Comparison of ENCODE assay signal across 9 cellular contexts in the genomic region with DNA sequence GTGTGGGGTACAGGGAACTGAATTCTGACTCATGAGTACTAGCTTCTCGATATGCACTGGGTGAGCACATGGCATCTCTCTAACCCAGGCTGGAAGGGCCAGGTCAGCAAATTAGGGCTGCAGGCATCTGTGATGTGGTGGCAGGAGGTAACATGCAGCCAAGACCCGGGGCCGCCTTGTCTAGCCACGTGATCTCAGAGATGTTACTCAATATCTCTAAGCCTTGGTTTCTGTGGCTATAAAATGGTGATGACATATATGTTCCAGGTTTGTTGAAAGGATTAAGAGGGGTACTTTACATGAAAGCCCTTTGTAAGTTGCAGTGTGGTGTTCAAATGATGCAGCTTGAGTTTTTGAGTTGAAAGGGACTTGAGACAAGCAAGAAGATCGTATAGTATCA. TPM values are rescaled to one million over a fixed set of nuclear protein-coding genes. Genes with fewer than 3 reads are reported as not detected.
DNase-seq lines count a peak whose midpoint lies in the region; ATAC-seq and TF ChIP-seq lines count a peak whose summit lies in the region.
"Had no signal": no experiment of that assay in that cellular context is flagged by ENCODE, and none has a peak within 500 bp of the region (broad histone marks: within the 10 kb centered on the region; RNA-seq: fewer than 3 reads in every experiment).

No MANE protein-coding gene starts in this region.

- H4K20me1 ChIP-seq in OCI-LY7 (ENCODE audit: insufficient read depth, low read length) = no peaks in the 10 kb centered on the region

- peaks cover 53% of the 10 kb centered on the region; the same call in 1 of the 2 replicates for H3K36me3 ChIP-seq in OCI-LY7 (ENCODE audit: insufficient read depth, low read length)
- H3K36me3 ChIP-seq: WERI-Rb-1 had no signal

- peak overlapping the region; percentile 74 for H3K4me3 ChIP-seq in OCI-LY7 (ENCODE audit: low read depth, low read length, poor library complexity, severe bottlenecking)
- no peak overlapping the region for H3K4me3 ChIP-seq in fibroblast of mammary gland (ENCODE audit: control insufficient read depth, low read depth, low read length)

- peak overlapping the region; percentile 95 for H3K4me2 ChIP-seq in OCI-LY7 (ENCODE audit: low read length)

- peak; percentile 19 for DNase-seq in stimulated activated CD4-positive, alpha-beta T cell treated with anti-CD3 and anti-CD28 coated beads, Interleukin-1b, Interleukin-23, amount 100 ng/mL, for 48 hours
- no peak for DNase-seq in stimulated activated CD4-positive, alpha-beta T cell treated with anti-CD3 and anti-CD28 coated beads, Interleukin-4, amount 100 ng/mL, for 24 hours
- DNase-seq in OCI-LY7 (ENCODE audit: low spot score) = peak; percentile 58
- peak; percentile 41 for DNase-seq in fibroblast of mammary gland (ENCODE audit: low read depth)
- no peak for DNase-seq in ACHN
- DNase-seq in NCI-H446 treated with DMSO at 0.1 percent for 48 hours (lab: John Stamatoyannopoulos, UW) = no peak
- DNase-seq: WERI-Rb-1 had no signal

- H3K79me2 ChIP-seq in OCI-LY7 (ENCODE audit: insufficient read depth, low read depth, low read length) = peaks cover 79% of the 10 kb centered on the region

- POLR2A ChIA-PET in OCI-LY7 (lab: Charles Lee) = interaction anchor here (1.0 to 4.4 kb wide), 10 partner anchors 9 to 216 kb away, joined by 3 to 17 read pairs (median 6); no protein-coding TSS in a partner anchor

- ATAC-seq in HG02852 (IDR thresholded peaks at IDR 0.05; ENCODE audit: unreplicated experiment) (no peak), GM19452 (IDR thresholded peaks at IDR 0.05; ENCODE audit: unreplicated experiment) (no peak)

- TF ChIP-seq CTCF in OCI-LY7 (conservative IDR thresholded peaks at IDR 0.05; ENCODE audit: low read length) = no peak
- no peak for TF ChIP-seq CTCF in fibroblast of mammary gland (conservative IDR thresholded peaks at IDR 0.05; ENCODE audit: control insufficient read depth, insufficient read depth, low read depth, low read length)

- H2AFZ ChIP-seq in OCI-LY7 (ENCODE audit: low read length) = no peak overlapping the region

- H3K4me1 ChIP-seq in OCI-LY7 (ENCODE audit: insufficient read depth, low read length, poor library complexity, severe bottlenecking) = peaks cover 81% of the 10 kb centered on the region

- CTCF ChIA-PET in OCI-LY7 (lab: Charles Lee; ENCODE audit: unreplicated experiment) = no interaction called here

- intact Hi-C loops in OCI-LY7 (cut with micrococcal nuclease; ENCODE audit: unreplicated experiment) = loop anchor here (5.0 kb wide), 2 partner anchors 1540 to 1690 kb away; no protein-coding TSS in a partner anchor

- BruUV-seq in OCI-LY7 (replicated peaks; lab: Mats Ljungman, UMichigan) = no TSS peak

- H3K9me2 ChIP-seq in OCI-LY7 (ENCODE audit: insufficient read depth, low read length) = no peaks in the 10 kb centered on the region

- peak overlapping the region; percentile 93 for H3K27ac ChIP-seq in OCI-LY7 (ENCODE audit: low read depth, low read length, poor library complexity, severe bottlenecking)
- H3K27ac ChIP-seq: WERI-Rb-1 had no signal

- H3K9me3 ChIP-seq in OCI-LY7 (ENCODE audit: low read length) = no peaks in the 10 kb centered on the region

- in situ Hi-C loops in ACHN (cut with HindIII; ENCODE audit: low pct_ligation_motif_present, low pct_unique_long_range_greater_than_20kb, low sequenced_read_pairs) = no loop called here

RNA-seq across cellular contexts. Expression of a gene that starts 3.2 kb away (rescaled TPM):
- total RNA-seq in OCI-LY7 (2014; rRNA removed; shearing (Covaris generic)) = 110 and 135 TPM in 2 replicates
- 98.0 and 109 TPM in 2 replicates for total RNA-seq in OCI-LY7 (2022)

Comparison
In these comparisons a context has a peak if more than half of its experiments do, and no peak if none do; other contexts are left out.
1. DNase-seq: peak in stimulated activated CD4-positive, alpha-beta T cell treated with anti-CD3 and anti-CD28 coated beads, Interleukin-1b, Interleukin-23, amount 100 ng/mL, for 48 hours (single experiment), OCI-LY7 (single experiment) and fibroblast of mammary gland (single experiment); none in stimulated activated CD4-positive, alpha-beta T cell treated with anti-CD3 and anti-CD28 coated beads, Interleukin-4, amount 100 ng/mL, for 24 hours (single experiment), ACHN (single experiment) and NCI-H446 treated with DMSO at 0.1 percent for 48 hours (single experiment).